7 cellular contexts compared by ENCODE assay signal in the genomic region with DNA sequence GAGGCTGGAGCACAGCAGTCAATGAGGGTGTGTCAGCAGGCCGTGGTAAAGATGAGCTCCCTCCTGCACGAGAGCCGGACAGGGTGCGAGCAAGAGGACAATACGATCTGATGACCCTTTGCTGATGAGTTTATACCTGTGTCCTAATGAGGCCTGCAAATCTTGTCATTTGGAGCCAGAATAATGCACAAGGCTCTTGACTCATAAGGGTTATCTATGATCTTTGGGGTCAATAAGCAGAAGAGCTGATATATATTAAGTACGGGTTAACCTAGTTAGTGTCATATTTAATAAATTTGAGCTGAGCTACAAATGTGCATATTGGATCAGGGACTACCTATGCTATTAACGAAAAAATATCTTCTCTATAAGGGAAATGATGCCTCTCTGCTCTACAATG. TPM values are rescaled to one million over a fixed set of nuclear protein-coding genes. Genes with fewer than 3 reads are reported as not detected.
"Had no signal": no experiment of that assay in that cellular context is flagged by ENCODE, and none has a peak within 500 bp of the region (broad histone marks: within the 10 kb centered on the region; RNA-seq: fewer than 3 reads in every experiment).

No MANE protein-coding gene starts in this region.

- H3K36me3 ChIP-seq: HAP-1 had no signal

- H3K4me2 ChIP-seq: GM23338 had no signal

- DNase-seq: GOT3, H7, H9, HCEC 1CT, HFFc6 had no signal

- H3K4me3 ChIP-seq: GM23338, HAP-1 had no signal

- H2AFZ ChIP-seq: GM23338 had no signal

- H3K4me1 ChIP-seq: HAP-1 had no signal

- H3K9me3 ChIP-seq: HAP-1 had no signal

RNA-seq across cellular contexts. Expression of a gene that starts 46.9 kb away (rescaled TPM):
- total RNA-seq: HFFc6 had no signal
